Comparison of ENCODE assay signal across 1 cellular context in genomic region chr14:52695481-52696091, GRCh38.
TF ChIP-seq lines count a peak whose summit lies in the region.

TSS of gene ERO1A (minus strand) at chr14:52695558. CDS start at chr14:52695481, 77 bp downstream.

TF ChIP-seq in GM23338, 12 proteins besides CTCF, POLR2A, EP300 and RAD21 (continued from another document):
- TF ChIP-seq, protein P1, sequence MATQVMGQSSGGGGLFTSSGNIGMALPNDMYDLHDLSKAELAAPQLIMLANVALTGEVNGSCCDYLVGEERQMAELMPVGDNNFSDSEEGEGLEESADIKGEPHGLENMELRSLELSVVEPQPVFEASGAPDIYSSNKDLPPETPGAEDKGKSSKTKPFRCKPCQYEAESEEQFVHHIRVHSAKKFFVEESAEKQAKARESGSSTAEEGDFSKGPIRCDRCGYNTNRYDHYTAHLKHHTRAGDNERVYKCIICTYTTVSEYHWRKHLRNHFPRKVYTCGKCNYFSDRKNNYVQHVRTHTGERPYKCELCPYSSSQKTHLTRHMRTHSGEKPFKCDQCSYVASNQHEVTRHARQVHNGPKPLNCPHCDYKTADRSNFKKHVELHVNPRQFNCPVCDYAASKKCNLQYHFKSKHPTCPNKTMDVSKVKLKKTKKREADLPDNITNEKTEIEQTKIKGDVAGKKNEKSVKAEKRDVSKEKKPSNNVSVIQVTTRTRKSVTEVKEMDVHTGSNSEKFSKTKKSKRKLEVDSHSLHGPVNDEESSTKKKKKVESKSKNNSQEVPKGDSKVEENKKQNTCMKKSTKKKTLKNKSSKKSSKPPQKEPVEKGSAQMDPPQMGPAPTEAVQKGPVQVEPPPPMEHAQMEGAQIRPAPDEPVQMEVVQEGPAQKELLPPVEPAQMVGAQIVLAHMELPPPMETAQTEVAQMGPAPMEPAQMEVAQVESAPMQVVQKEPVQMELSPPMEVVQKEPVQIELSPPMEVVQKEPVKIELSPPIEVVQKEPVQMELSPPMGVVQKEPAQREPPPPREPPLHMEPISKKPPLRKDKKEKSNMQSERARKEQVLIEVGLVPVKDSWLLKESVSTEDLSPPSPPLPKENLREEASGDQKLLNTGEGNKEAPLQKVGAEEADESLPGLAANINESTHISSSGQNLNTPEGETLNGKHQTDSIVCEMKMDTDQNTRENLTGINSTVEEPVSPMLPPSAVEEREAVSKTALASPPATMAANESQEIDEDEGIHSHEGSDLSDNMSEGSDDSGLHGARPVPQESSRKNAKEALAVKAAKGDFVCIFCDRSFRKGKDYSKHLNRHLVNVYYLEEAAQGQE (IDR thresholded peaks at IDR 0.05; ENCODE audit: unreplicated experiment), result no peak
- no peak for TF ChIP-seq ZNF114 (CRISPR knock-in tag; IDR thresholded peaks at IDR 0.05)
- peak; percentile 53 for TF ChIP-seq POLR2AphosphoS5 (IDR thresholded peaks at IDR 0.05; ENCODE audit: low read depth)
